ENCODE assay signal across 20 cellular contexts in the genomic region with DNA sequence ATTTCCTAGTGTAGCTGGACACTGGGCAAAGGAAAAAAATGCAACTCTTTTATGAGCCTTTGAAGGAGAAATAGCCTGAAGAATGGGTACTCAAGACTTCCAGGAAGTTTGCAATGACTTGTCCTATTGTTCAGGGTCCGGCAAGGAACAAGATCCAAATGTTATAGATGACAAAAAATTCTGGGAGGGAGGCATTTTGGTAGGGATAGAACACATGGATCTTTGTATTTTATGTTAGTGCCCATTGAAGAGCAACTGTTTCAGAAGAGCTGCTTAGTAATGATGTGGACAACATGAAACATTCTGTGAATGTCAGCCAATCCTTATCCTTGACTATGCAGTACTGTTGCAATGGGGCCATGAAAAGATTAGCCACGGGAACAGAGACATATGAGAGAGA.
DNase-seq lines count a peak whose midpoint lies in the region; ATAC-seq lines count a peak whose summit lies in the region.
"Had no signal": no experiment of that assay in that cellular context is flagged by ENCODE, and none has a peak within 500 bp of the region (broad histone marks: within the 10 kb centered on the region; RNA-seq: fewer than 3 reads in every experiment).

No MANE protein-coding gene starts in this region.

- ATAC-seq in sciatic nerve (peak; percentile 45), GM21381 (IDR thresholded peaks at IDR 0.05; ENCODE audit: unreplicated experiment) (no peak)
- ATAC-seq: A549; CD8-positive, alpha-beta T cell; GM12878 had no signal

- DNase-seq in COLO829 (ENCODE audit: low spot score) (peak; percentile 81), SK-MEL-5 (ENCODE audit: low read depth, low spot score) (peak; percentile 99), epidermal melanocyte (ENCODE audit: insufficient read length, low spot score) (peak; percentile 20), sciatic nerve (ENCODE audit: low spot score) (no peak), MV-4-11 (lab: John Stamatoyannopoulos, UW) (no peak), midbrain (lab: John Stamatoyannopoulos, UW) (no peak)
- DNase-seq: AML-193; CD4-positive, alpha-beta T cell; CD8-positive, alpha-beta T cell; COR-L47; DMS 273 treated with DMSO at 0.1 percent for 48 hours; DMS153; DMS53; DMS79; DND-41; EL; GDM1 had no signal

- in situ Hi-C loops in SK-MEL-5 (cut with HindIII; ENCODE audit: low pct_unique_long_range_greater_than_20kb, low sequenced_read_pairs): no loop called here

- intact Hi-C loops in sciatic nerve (cut with DNase I): no loop called here

Comparison
In these comparisons a context has a peak if more than half of its experiments do, and no peak if none do; other contexts are left out.
1. DNase-seq: peak in COLO829 (single experiment), SK-MEL-5 (single experiment) and epidermal melanocyte (single experiment); none in sciatic nerve (single experiment), MV-4-11 (single experiment) and midbrain (single experiment).